12 cellular contexts compared by ENCODE assay signal in genomic region chr10:3757250-3757637, GRCh38. TPM values are rescaled to one million over a fixed set of nuclear protein-coding genes. Genes with fewer than 3 reads are reported as not detected.
DNase-seq lines count a peak whose midpoint lies in the region; ATAC-seq and TF ChIP-seq lines count a peak whose summit lies in the region.
"Had no signal": no experiment of that assay in that cellular context is flagged by ENCODE, and none has a peak within 500 bp of the region (broad histone marks: within the 10 kb centered on the region; RNA-seq: fewer than 3 reads in every experiment).

No MANE protein-coding gene starts in this region.

- no peaks in the 10 kb centered on the region for H3K9me3 ChIP-seq in DND-41 (ENCODE audit: insufficient read depth, low read length, severe bottlenecking)
- H3K9me3 ChIP-seq in OCI-LY3 (ENCODE audit: insufficient read depth, low read length): 0 out of 2 replicates have a peak, but pooled peaks cover 6% of the 10 kb centered on the region
- H3K9me3 ChIP-seq in neutrophil: no peaks in the 10 kb centered on the region

- peaks cover 6% of the 10 kb centered on the region for H3K9me3 Mint-ChIP-seq in activated naive CD8-positive, alpha-beta T cell treated with anti-CD3 and anti-CD28 coated beads for 36 hours
- H3K9me3 Mint-ChIP-seq: mesothelial cell of epicardium had no signal

- no peaks in the 10 kb centered on the region for H3K27me3 Mint-ChIP-seq in activated naive CD8-positive, alpha-beta T cell treated with anti-CD3 and anti-CD28 coated beads for 36 hours

- H3K27ac Mint-ChIP-seq in activated naive CD8-positive, alpha-beta T cell treated with anti-CD3 and anti-CD28 coated beads for 36 hours: peak overlapping the region; percentile 99
- H3K27ac Mint-ChIP-seq: mesothelial cell of epicardium had no signal

- H3K36me3 ChIP-seq in DND-41 (ENCODE audit: insufficient read depth, low read length) (no peaks in the 10 kb centered on the region), OCI-LY3 (replicated peaks; ENCODE audit: low read depth, low read length) (peaks cover 7% of the 10 kb centered on the region), neutrophil (no peaks in the 10 kb centered on the region)

- ATAC-seq in DND-41 (ENCODE audit: insufficient read depth, low read depth): peak; percentile 60; the same call in 2 of the 3 replicates
- ATAC-seq in HG02759 (IDR thresholded peaks at IDR 0.05; ENCODE audit: unreplicated experiment): no peak
- ATAC-seq in HG03565 (IDR thresholded peaks at IDR 0.05; ENCODE audit: unreplicated experiment): no peak
- ATAC-seq in GM19467 (IDR thresholded peaks at IDR 0.05; ENCODE audit: unreplicated experiment): no peak

- H3K79me2 ChIP-seq in DND-41 (ENCODE audit: insufficient read depth, low read length) (no peaks in the 10 kb centered on the region), OCI-LY3 (ENCODE audit: low read length) (no peaks in the 10 kb centered on the region)

- H3K27me3 ChIP-seq in DND-41 (ENCODE audit: insufficient read depth, low read length, poor library complexity) (no peaks in the 10 kb centered on the region), OCI-LY3 (ENCODE audit: low read depth, low read length) (no peaks in the 10 kb centered on the region), neutrophil (no peaks in the 10 kb centered on the region)

- peak overlapping the region; percentile 71 for H3K4me3 Mint-ChIP-seq in activated naive CD8-positive, alpha-beta T cell treated with anti-CD3 and anti-CD28 coated beads for 36 hours
- H3K4me3 Mint-ChIP-seq: CD14-positive monocyte, mesothelial cell of epicardium had no signal

- H3K4me1 Mint-ChIP-seq in activated naive CD8-positive, alpha-beta T cell treated with anti-CD3 and anti-CD28 coated beads for 36 hours: peaks cover 64% of the 10 kb centered on the region

- H3K36me3 Mint-ChIP-seq in activated naive CD8-positive, alpha-beta T cell treated with anti-CD3 and anti-CD28 coated beads for 36 hours: peaks cover 10% of the 10 kb centered on the region
- H3K36me3 Mint-ChIP-seq: mesothelial cell of epicardium had no signal

- H3K27ac ChIP-seq in DND-41 (ENCODE audit: low read length): no peak overlapping the region; the same call in 1 of the 2 replicates
- peak overlapping the region; percentile 95 for H3K27ac ChIP-seq in OCI-LY3 (ENCODE audit: low read length)
- H3K27ac ChIP-seq in neutrophil: peak overlapping the region; percentile 74

- H4K20me1 ChIP-seq in DND-41 (ENCODE audit: insufficient read depth, low read length) (no peaks in the 10 kb centered on the region), OCI-LY3 (ENCODE audit: insufficient read depth, low read length) (no peaks in the 10 kb centered on the region)

- H3K4me1 ChIP-seq in DND-41 (ENCODE audit: insufficient read depth, low read length) (peaks cover 9% of the 10 kb centered on the region), OCI-LY3 (ENCODE audit: low read length) (peaks cover 57% of the 10 kb centered on the region), neutrophil (ENCODE audit: control insufficient read depth in 1 of 2, insufficient read depth in 1 of 2, low read depth in 1 of 2, low read length in 1 of 2) (peaks cover 47 to 56% of the 10 kb centered on the region in 2 experiments)

- H3K9ac ChIP-seq in DND-41 (ENCODE audit: low read depth, low read length) (no peak overlapping the region), OCI-LY3 (ENCODE audit: low read length) (peak overlapping the region; percentile 69; the same call in 1 of the 2 replicates)

- H3K4me3 ChIP-seq in DND-41 (ENCODE audit: low read depth in 1 of 2, low read length in 2 of 2) (no peak overlapping the region), OCI-LY3 (ENCODE audit: low read length) (peak overlapping the region; percentile 45), neutrophil (ENCODE audit: low read depth in 1 of 2, low read length in 1 of 2) (no peak overlapping the region)

- DNase-seq in DND-41: no peak
- DNase-seq in activated naive CD8-positive, alpha-beta T cell treated with anti-CD3 and anti-CD28 coated beads for 36 hours: no peak
- DNase-seq in NCI-H345 (lab: John Stamatoyannopoulos, UW): no peak
- DNase-seq: caudate nucleus, substantia nigra had no signal

- H3K4me2 ChIP-seq in DND-41 (ENCODE audit: insufficient read depth, low read length): no peak overlapping the region
- H3K4me2 ChIP-seq in OCI-LY3 (ENCODE audit: low read length): peak overlapping the region; percentile 63

- H2AFZ ChIP-seq in DND-41 (ENCODE audit: low read depth, low read length): no peak overlapping the region
- H2AFZ ChIP-seq in OCI-LY3 (ENCODE audit: low read depth, low read length): peak overlapping the region; percentile 41

- TF ChIP-seq CTCF in DND-41 (IDR thresholded peaks at IDR 0.05; ENCODE audit: borderline replicate concordance, extremely low read depth, low read length, poor library complexity, severe bottlenecking) (no peak), OCI-LY3 (IDR thresholded peaks at IDR 0.05; ENCODE audit: low read depth, low read length) (no peak), neutrophil (IDR thresholded peaks at IDR 0.05) (no peak)

RNA-seq across cellular contexts. Expression of gene KLF6, which starts 27.8 kb away (rescaled TPM):
- 100 to 1,000 TPM; 117 to 125 TPM for total RNA-seq in activated naive CD8-positive, alpha-beta T cell treated with anti-CD3 and anti-CD28 coated beads for 36 hours
